ENCODE assay signal across 11 cellular contexts in genomic region chr7:92169529-92169928, GRCh38. TPM values are rescaled to one million over a fixed set of nuclear protein-coding genes. Genes with fewer than 3 reads are reported as not detected.
"Had no signal": no experiment of that assay in that cellular context is flagged by ENCODE, and none has a peak within 500 bp of the region (broad histone marks: within the 10 kb centered on the region; RNA-seq: fewer than 3 reads in every experiment).

No MANE protein-coding gene starts in this region.

RNA-seq across cellular contexts. Expression of gene LRRD1, which starts 9.4 kb away (rescaled TPM):
- total RNA-seq: natural killer cell; natural killer cell treated with Interleukin-12 subunit alpha and Interleukin-12 subunit beta and Interleukin-15 and Interleukin-18, amount 100 ng/mL, for 72 hours; osteocyte; pancreas; psoas muscle; pulmonary artery endothelial cell; right lobe of liver; sciatic nerve had no signal
- polyA plus RNA-seq: naive thymus-derived CD8-positive, alpha-beta T cell; right cardiac atrium; smooth muscle cell had no signal
